ENCODE assay signal across 1 cellular context in the genomic region with DNA sequence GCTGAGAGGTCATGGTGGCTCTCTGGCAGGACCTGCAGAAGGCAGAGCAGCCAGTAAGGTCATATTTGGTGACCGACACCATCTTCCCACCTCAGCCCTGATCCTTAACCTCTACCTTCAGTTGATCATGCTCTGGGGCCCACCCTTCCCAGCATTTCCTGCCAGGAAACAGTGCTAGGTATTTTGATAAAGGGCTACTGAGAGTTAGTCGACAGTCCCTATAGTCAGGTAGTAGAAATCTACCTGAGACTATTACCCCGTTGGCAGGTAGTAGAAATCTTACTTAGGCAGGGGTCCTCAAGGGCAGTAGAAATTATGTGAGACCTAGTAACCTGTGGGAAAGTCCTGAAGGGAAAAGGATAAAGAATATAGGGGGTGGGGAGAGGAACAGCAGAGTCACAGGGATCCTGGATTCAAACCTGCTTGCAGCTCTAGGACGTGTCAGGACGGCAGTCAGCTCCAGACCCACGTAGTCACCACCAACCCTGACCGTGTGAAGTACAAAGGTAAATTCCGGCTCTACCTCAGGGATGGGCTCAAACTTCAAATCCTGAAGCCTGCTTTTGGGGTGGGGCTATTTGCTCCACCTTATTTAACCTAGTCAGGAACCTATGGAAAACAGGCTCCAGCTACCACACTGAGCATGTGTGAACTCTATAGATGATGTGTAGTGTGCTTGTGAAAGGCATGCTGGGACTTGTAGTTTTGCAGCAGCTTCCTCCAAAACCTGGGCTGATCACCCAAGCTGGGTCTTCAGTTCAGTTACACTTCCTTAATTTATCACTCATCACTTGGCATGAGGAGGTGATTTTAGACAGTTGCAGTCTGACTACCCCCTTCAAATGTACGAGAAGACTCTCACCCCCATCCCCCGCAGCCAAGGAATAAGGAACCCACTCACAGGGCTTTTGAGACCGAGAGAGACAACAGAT.
TF ChIP-seq lines count a peak whose summit lies in the region.

Gene DQX1 (minus strand): TSS at position 515 of the 932 bp plus-strand sequence. CDS start 502 bp downstream, at position 13.

TF ChIP-seq in HepG2, 621 proteins besides CTCF, POLR2A, EP300 and RAD21 (continued from another document and continues in another):
- TF ChIP-seq ZFP1 (CRISPR knock-in tag; IDR thresholded peaks at IDR 0.05) (0 out of 2 replicates have a peak, but pooled peaks have one; percentile 73), ADNP (CRISPR knock-in tag; IDR thresholded peaks at IDR 0.05) (no peak), RXRA (CRISPR knock-in tag; IDR thresholded peaks at IDR 0.05) (peak; percentile 81; the same call in 1 of the 2 replicates), ZNF891 (CRISPR knock-in tag; IDR thresholded peaks at IDR 0.05) (0 out of 2 replicates have a peak, but pooled peaks have one; percentile 26), HNRNPK (IDR thresholded peaks at IDR 0.05; ENCODE audit: low read depth, low read length, poor library complexity, severe bottlenecking) (no peak), ZNF230 (CRISPR knock-in tag; IDR thresholded peaks at IDR 0.05) (peak; percentile 78; the same call in 1 of the 2 replicates), ZNF878 (CRISPR knock-in tag; IDR thresholded peaks at IDR 0.05) (peak; percentile 52; the same call in 1 of the 2 replicates), THYN1 (CRISPR knock-in tag; IDR thresholded peaks at IDR 0.05; ENCODE audit: borderline replicate concordance, low read depth) (no peak), ZKSCAN8 (CRISPR knock-in tag; IDR thresholded peaks at IDR 0.05; ENCODE audit: borderline replicate concordance) (peak; percentile 23; the same call in 1 of the 2 replicates), ZFP37 (CRISPR knock-in tag; IDR thresholded peaks at IDR 0.05; ENCODE audit: borderline replicate concordance) (0 out of 2 replicates have a peak, but pooled peaks have one; percentile 70), DNMT3B (CRISPR knock-in tag; conservative IDR thresholded peaks at IDR 0.05) (0 out of 2 replicates have a peak, but pooled peaks have one; percentile 30), ATF2 (CRISPR knock-in tag; IDR thresholded peaks at IDR 0.05) (peak; percentile 90), ZNF33B (CRISPR knock-in tag; IDR thresholded peaks at IDR 0.05) (no peak; the same call in 1 of the 2 replicates), ZNF224 (CRISPR knock-in tag; IDR thresholded peaks at IDR 0.05) (no peak; the same call in 1 of the 2 replicates), ZNF691 (CRISPR knock-in tag; IDR thresholded peaks at IDR 0.05; ENCODE audit: borderline replicate concordance, low read depth) (no peak), ETV5 (CRISPR knock-in tag; IDR thresholded peaks at IDR 0.05; ENCODE audit: borderline replicate concordance) (peak; percentile 88), BHLHE40 (IDR thresholded peaks at IDR 0.05; ENCODE audit: low read length) (peak; percentile 38; the same call in 1 of the 2 replicates), ZNF331 (CRISPR knock-in tag; IDR thresholded peaks at IDR 0.05) (peak; percentile 73; the same call in 1 of the 2 replicates), THAP11 (CRISPR knock-in tag; IDR thresholded peaks at IDR 0.05) (peak; percentile 99), ZNF18 (CRISPR knock-in tag; IDR thresholded peaks at IDR 0.05; ENCODE audit: insufficient replicate concordance) (peak; percentile 75), ZNF569 (CRISPR knock-in tag; IDR thresholded peaks at IDR 0.05; ENCODE audit: borderline replicate concordance) (0 out of 2 replicates have a peak, but pooled peaks have one; percentile 68), ELF1 (CRISPR knock-in tag; IDR thresholded peaks at IDR 0.05) (peak; percentile 85), ZNF816 (CRISPR knock-in tag; IDR thresholded peaks at IDR 0.05; ENCODE audit: borderline replicate concordance) (no peak), NFIB (CRISPR knock-in tag; IDR thresholded peaks at IDR 0.05; ENCODE audit: borderline replicate concordance) (no peak), ZNF614 (CRISPR knock-in tag; IDR thresholded peaks at IDR 0.05; ENCODE audit: borderline replicate concordance) (peak; percentile 83; the same call in 1 of the 2 replicates), ATAD3A (CRISPR knock-in tag; IDR thresholded peaks at IDR 0.05) (no peak), ZBTB7B (CRISPR knock-in tag; IDR thresholded peaks at IDR 0.05) (peak; percentile 64; the same call in 1 of the 2 replicates), TFDP2 (CRISPR knock-in tag; IDR thresholded peaks at IDR 0.05) (peak; percentile 37; the same call in 1 of the 2 replicates), YEATS4 (CRISPR knock-in tag; IDR thresholded peaks at IDR 0.05; ENCODE audit: borderline replicate concordance) (peak; percentile 87)
- TF ChIP-seq, protein P1, sequence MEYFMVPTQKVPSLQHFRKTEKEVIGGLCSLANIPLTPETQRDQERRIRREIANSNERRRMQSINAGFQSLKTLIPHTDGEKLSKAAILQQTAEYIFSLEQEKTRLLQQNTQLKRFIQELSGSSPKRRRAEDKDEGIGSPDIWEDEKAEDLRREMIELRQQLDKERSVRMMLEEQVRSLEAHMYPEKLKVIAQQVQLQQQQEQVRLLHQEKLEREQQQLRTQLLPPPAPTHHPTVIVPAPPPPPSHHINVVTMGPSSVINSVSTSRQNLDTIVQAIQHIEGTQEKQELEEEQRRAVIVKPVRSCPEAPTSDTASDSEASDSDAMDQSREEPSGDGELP (IDR thresholded peaks at IDR 0.05; ENCODE audit: borderline replicate concordance, low read depth): no peak; the same call in 1 of the 2 replicates
- TF ChIP-seq, protein P2, sequence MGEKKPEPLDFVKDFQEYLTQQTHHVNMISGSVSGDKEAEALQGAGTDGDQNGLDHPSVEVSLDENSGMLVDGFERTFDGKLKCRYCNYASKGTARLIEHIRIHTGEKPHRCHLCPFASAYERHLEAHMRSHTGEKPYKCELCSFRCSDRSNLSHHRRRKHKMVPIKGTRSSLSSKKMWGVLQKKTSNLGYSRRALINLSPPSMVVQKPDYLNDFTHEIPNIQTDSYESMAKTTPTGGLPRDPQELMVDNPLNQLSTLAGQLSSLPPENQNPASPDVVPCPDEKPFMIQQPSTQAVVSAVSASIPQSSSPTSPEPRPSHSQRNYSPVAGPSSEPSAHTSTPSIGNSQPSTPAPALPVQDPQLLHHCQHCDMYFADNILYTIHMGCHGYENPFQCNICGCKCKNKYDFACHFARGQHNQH (CRISPR knock-in tag; IDR thresholded peaks at IDR 0.05): peak; percentile 75; the same call in 1 of the 2 replicates
- TF ChIP-seq, protein P3, sequence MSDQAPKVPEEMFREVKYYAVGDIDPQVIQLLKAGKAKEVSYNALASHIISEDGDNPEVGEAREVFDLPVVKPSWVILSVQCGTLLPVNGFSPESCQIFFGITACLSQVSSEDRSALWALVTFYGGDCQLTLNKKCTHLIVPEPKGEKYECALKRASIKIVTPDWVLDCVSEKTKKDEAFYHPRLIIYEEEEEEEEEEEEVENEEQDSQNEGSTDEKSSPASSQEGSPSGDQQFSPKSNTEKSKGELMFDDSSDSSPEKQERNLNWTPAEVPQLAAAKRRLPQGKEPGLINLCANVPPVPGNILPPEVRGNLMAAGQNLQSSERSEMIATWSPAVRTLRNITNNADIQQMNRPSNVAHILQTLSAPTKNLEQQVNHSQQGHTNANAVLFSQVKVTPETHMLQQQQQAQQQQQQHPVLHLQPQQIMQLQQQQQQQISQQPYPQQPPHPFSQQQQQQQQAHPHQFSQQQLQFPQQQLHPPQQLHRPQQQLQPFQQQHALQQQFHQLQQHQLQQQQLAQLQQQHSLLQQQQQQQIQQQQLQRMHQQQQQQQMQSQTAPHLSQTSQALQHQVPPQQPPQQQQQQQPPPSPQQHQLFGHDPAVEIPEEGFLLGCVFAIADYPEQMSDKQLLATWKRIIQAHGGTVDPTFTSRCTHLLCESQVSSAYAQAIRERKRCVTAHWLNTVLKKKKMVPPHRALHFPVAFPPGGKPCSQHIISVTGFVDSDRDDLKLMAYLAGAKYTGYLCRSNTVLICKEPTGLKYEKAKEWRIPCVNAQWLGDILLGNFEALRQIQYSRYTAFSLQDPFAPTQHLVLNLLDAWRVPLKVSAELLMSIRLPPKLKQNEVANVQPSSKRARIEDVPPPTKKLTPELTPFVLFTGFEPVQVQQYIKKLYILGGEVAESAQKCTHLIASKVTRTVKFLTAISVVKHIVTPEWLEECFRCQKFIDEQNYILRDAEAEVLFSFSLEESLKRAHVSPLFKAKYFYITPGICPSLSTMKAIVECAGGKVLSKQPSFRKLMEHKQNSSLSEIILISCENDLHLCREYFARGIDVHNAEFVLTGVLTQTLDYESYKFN (CRISPR knock-in tag; conservative IDR thresholded peaks at IDR 0.05): peak; percentile 76
- TF ChIP-seq, protein P4, sequence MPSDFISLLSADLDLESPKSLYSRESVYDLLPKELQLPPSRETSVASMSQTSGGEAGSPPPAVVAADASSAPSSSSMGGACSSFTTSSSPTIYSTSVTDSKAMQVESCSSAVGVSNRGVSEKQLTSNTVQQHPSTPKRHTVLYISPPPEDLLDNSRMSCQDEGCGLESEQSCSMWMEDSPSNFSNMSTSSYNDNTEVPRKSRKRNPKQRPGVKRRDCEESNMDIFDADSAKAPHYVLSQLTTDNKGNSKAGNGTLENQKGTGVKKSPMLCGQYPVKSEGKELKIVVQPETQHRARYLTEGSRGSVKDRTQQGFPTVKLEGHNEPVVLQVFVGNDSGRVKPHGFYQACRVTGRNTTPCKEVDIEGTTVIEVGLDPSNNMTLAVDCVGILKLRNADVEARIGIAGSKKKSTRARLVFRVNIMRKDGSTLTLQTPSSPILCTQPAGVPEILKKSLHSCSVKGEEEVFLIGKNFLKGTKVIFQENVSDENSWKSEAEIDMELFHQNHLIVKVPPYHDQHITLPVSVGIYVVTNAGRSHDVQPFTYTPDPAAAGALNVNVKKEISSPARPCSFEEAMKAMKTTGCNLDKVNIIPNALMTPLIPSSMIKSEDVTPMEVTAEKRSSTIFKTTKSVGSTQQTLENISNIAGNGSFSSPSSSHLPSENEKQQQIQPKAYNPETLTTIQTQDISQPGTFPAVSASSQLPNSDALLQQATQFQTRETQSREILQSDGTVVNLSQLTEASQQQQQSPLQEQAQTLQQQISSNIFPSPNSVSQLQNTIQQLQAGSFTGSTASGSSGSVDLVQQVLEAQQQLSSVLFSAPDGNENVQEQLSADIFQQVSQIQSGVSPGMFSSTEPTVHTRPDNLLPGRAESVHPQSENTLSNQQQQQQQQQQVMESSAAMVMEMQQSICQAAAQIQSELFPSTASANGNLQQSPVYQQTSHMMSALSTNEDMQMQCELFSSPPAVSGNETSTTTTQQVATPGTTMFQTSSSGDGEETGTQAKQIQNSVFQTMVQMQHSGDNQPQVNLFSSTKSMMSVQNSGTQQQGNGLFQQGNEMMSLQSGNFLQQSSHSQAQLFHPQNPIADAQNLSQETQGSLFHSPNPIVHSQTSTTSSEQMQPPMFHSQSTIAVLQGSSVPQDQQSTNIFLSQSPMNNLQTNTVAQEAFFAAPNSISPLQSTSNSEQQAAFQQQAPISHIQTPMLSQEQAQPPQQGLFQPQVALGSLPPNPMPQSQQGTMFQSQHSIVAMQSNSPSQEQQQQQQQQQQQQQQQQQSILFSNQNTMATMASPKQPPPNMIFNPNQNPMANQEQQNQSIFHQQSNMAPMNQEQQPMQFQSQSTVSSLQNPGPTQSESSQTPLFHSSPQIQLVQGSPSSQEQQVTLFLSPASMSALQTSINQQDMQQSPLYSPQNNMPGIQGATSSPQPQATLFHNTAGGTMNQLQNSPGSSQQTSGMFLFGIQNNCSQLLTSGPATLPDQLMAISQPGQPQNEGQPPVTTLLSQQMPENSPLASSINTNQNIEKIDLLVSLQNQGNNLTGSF (CRISPR knock-in tag; IDR thresholded peaks at IDR 0.05): no peak
- TF ChIP-seq, protein P5, sequence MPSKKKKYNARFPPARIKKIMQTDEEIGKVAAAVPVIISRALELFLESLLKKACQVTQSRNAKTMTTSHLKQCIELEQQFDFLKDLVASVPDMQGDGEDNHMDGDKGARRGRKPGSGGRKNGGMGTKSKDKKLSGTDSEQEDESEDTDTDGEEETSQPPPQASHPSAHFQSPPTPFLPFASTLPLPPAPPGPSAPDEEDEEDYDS (CRISPR knock-in tag; IDR thresholded peaks at IDR 0.05): peak; percentile 98
